In the genomic region with DNA sequence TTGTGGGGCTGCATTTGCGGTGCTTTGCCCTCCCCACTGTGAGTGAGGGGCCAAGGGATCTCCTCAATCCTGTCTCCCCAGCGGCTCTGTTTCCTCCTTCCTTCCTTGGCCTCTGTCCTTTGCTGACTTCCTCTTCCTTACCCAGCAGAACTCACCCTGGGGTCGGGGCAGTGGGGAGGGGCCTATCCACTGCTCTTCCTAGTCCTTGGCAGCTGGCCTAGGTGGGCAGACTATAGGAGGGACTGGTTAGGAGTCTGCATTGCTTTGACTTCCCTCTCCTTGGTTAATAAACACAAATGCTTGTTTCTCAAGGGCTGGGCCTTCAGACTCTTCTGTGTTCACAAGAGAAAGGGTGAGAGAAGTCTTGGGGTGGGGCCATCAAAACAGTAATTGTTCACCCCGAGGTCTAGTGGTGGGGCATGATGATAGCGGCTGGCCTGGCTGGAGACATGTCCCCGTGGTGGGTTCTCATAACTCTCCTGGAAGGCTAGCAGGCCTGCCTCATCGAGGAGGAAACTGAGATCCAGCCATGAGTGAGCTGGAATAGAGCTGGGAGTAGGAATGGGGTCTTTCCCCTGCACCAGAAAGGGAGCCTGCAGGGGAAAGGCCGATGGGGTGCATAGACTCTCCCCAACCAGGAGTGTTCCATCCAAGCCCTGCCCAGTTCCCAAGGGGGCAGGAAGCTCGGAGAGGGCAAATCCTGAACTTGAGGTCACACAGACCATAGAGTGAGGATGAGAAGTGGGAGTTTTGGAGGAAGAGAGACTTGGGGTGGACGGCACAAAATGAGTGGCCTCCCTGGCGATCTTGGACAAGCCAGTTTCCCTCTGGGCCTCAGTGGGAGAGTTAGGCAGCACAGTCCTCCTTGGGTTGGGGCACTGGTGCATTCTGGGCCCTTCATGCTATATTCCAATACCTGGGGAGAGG, we compare ENCODE assay signal across 10 cellular contexts. TPM values are rescaled to one million over a fixed set of nuclear protein-coding genes. Genes with fewer than 3 reads are reported as not detected.
DNase-seq lines count a peak whose midpoint lies in the region; ATAC-seq, FAIRE-seq and TF ChIP-seq lines count a peak whose summit lies in the region.
"Had no signal": no experiment of that assay in that cellular context is flagged by ENCODE, and none has a peak within 500 bp of the region (broad histone marks: within the 10 kb centered on the region; RNA-seq: fewer than 3 reads in every experiment).

No MANE protein-coding gene starts in this region.

- TF ChIP-seq CTCF in GM10266 (IDR thresholded peaks at IDR 0.05; ENCODE audit: control insufficient read depth, insufficient read depth, low read depth, missing control alignments) = no peak
- no peak for TF ChIP-seq CTCF in GM12878 (IDR thresholded peaks at IDR 0.05 in 2 of 3, conservative IDR thresholded peaks at IDR 0.05 in 1 of 3; ENCODE audit: control insufficient read depth in 2 of 3, extremely low read depth in 1 of 3, insufficient read depth in 1 of 3, low read depth in 3 of 3, low read length in 3 of 3)
- no peak for TF ChIP-seq CTCF in osteoblast (IDR thresholded peaks at IDR 0.05; ENCODE audit: extremely low read depth, low read depth, low read length)

- SMC1A ChIA-PET in GM12878 (lab: Charles Lee; ENCODE audit: uncharacterized antibody, unreplicated experiment) = interaction anchor here (0.6 to 1.4 kb wide), 2 partner anchors 26 to 40 kb away, joined by 3 read pairs; no protein-coding TSS in a partner anchor

- H3K4me3 ChIP-seq in GM12878 (peak overlapping the region; percentile 23; the same call in 1 of the 2 replicates), osteoblast (ENCODE audit: insufficient read depth, low read length) (no peak overlapping the region)

- TF ChIP-seq EP300 in GM12878 (IDR thresholded peaks at IDR 0.05; ENCODE audit: borderline replicate concordance in 1 of 2, control insufficient read depth in 1 of 2, low read depth in 2 of 2, low read length in 2 of 2) = no peak

- WGBS in GM12878 (ENCODE audit: insufficient coverage, insufficient replicate concordance, low lambda C conversion rate, missing lambda C conversion rate) = 54% methylated on average over 11 of the region's 11 CpGs

- H2AFZ ChIP-seq in GM12878 (ENCODE audit: control insufficient read depth, low read depth, low read length) (peak overlapping the region; percentile 61), osteoblast (ENCODE audit: low read length) (no peak overlapping the region)

- in situ Hi-C loops in GM12878 (cut with MboI) = no loop called here

- H3K36me3 ChIP-seq in GM12878 (ENCODE audit: control insufficient read depth in 2 of 2, insufficient read depth in 2 of 2, low read length in 1 of 2) (peaks cover 0 to 5% of the 10 kb centered on the region in 2 experiments; a peak in 2 of 4 replicates), osteoblast (ENCODE audit: insufficient read depth, low read length) (no peaks in the 10 kb centered on the region)

- ATAC-seq in GM12878 (no peak), GM21526 (IDR thresholded peaks at IDR 0.05; ENCODE audit: low FRiP score, unreplicated experiment) (no peak), GM18861 (IDR thresholded peaks at IDR 0.05; ENCODE audit: unreplicated experiment) (no peak)
- ATAC-seq: left lung had no signal

- BruUV-seq in GM12878 (replicated peaks; lab: Mats Ljungman, UMichigan) = no TSS peak

- H3K4me1 ChIP-seq in GM12878 (ENCODE audit: control insufficient read depth, insufficient read depth, low read length) (peaks cover 36% of the 10 kb centered on the region), osteoblast (ENCODE audit: insufficient read depth, low read length) (no peaks in the 10 kb centered on the region)

- POLR2A ChIA-PET in GM12878 (lab: Charles Lee) = interaction anchor here (2.0 kb wide), 1 partner anchor 13 kb away, joined by 8 read pairs; a partner anchor contains a TSS

- intact Hi-C loops in GM12878 (cut with micrococcal nuclease; ENCODE audit: unreplicated experiment) = no loop called here

- no peak for TF ChIP-seq RAD21 in GM12878 (IDR thresholded peaks at IDR 0.05; ENCODE audit: insufficient read depth, low read depth, low read length)

- H3K27ac ChIP-seq in GM12878 (ENCODE audit: control insufficient read depth, insufficient read depth) (peak overlapping the region; percentile 68), osteoblast (ENCODE audit: low read depth, low read length) (no peak overlapping the region)

- CTCF ChIA-PET in GM12878 (lab: Yijun Ruan, JAX) = interaction anchor here (0.8 to 1.2 kb wide), 3 partner anchors 16 to 109 kb away, joined by 3 to 5 read pairs (median 3); no protein-coding TSS in a partner anchor

- H3K9me3 ChIP-seq in GM12878 (replicated peaks; ENCODE audit: control insufficient read depth, insufficient read depth, low read length) (no peaks in the 10 kb centered on the region), osteoblast (ENCODE audit: low read depth, low read length) (no peaks in the 10 kb centered on the region)
- H3K9me3 ChIP-seq: left lung had no signal

- H3K79me2 ChIP-seq in GM12878 (ENCODE audit: control insufficient read depth, insufficient read depth, low read length) (no peaks in the 10 kb centered on the region; the same call in 1 of the 2 replicates), osteoblast (ENCODE audit: insufficient read depth, low read length) (peaks cover 32% of the 10 kb centered on the region)

- DNase-seq in GM10266 (ENCODE audit: extremely low spot score) (peak; percentile 42), NAMALWA (ENCODE audit: low spot score) (peak; percentile 67), GM12878 (ENCODE audit: low read depth, low spot score) (no peak), osteoblast (ENCODE audit: insufficient read length, low spot score, missing footprints) (peak; percentile 79), DMS114 treated with DMSO at 0.1 percent for 48 hours (lab: John Stamatoyannopoulos, UW; ENCODE audit: unreplicated experiment) (no peak), kidney glomerular epithelial cell (lab: John Stamatoyannopoulos, UW) (no peak)

- H3K27me3 ChIP-seq in GM12878 (replicated peaks in 1 of 2; ENCODE audit: control insufficient read depth in 2 of 2, insufficient read depth in 2 of 2, low read length in 1 of 2) (no peaks in the 10 kb centered on the region), osteoblast (ENCODE audit: insufficient read depth, low read length) (no peaks in the 10 kb centered on the region)

- H3K9ac ChIP-seq in GM12878 (ENCODE audit: control insufficient read depth, insufficient read depth, low read length) = peak overlapping the region; percentile 37

- H3K4me2 ChIP-seq in GM12878 (ENCODE audit: control insufficient read depth, insufficient read depth) (peak overlapping the region; percentile 94), osteoblast (ENCODE audit: insufficient read depth, low read length) (no peak overlapping the region)

- H4K20me1 ChIP-seq in GM12878 (ENCODE audit: control insufficient read depth, insufficient read depth) (no peaks in the 10 kb centered on the region), osteoblast (ENCODE audit: insufficient read depth, low read length) (peaks cover 6% of the 10 kb centered on the region)

- no peak for TF ChIP-seq POLR2A in GM12878 (IDR thresholded peaks at IDR 0.05; ENCODE audit: low read depth, low read length)

- RAD21 ChIA-PET in GM12878 (lab: Charles Lee; ENCODE audit: unreplicated experiment) = interaction anchor here (0.5 to 2.0 kb wide), 5 partner anchors 11 to 1932 kb away, joined by 3 to 10 read pairs (median 4); a partner anchor contains a TSS

- FAIRE-seq in GM12878 (lab: Jason Lieb, UNC) = no peak
- FAIRE-seq: endometrium had no signal

TF ChIP-seq in GM12878, 131 proteins besides CTCF, POLR2A, EP300 and RAD21:
- TF ChIP-seq PAX8 (IDR thresholded peaks at IDR 0.05) (no peak), EED (IDR thresholded peaks at IDR 0.05; ENCODE audit: low read depth) (peak; percentile 32; the same call in 1 of the 2 replicates), STAT3 (IDR thresholded peaks at IDR 0.05; ENCODE audit: low read depth, low read length) (no peak)
TF ChIP-seq in GM12878: peak in this region for 1.

RNA-seq across cellular contexts. Expression of a gene that starts 12.7 kb away (rescaled TPM):
- 4.8 and 5.4 TPM in 2 replicates for total RNA-seq in GM12878 (2013; cell fraction: nucleolus; rRNA removed)
- total RNA-seq in GM12878 (2014; rRNA removed) = 6.7 and 8.0 TPM in 2 replicates
- total RNA-seq in GM12878 (2014; rRNA removed; fragmentation: Illumina TruSeq; extraction: Trizol) = 1.8 and 2.5 TPM in 2 replicates
- 14.8 and 15.9 TPM in 2 replicates for total RNA-seq in GM12878 (2021)
- 4.0 TPM for polyA plus RNA-seq in GM12878 (2011; ENCODE audit: low read depth)
- polyA plus RNA-seq in GM12878 (2011; rRNA removed) = 2.7 and 6.8 TPM in 2 replicates
- polyA plus RNA-seq in GM12878 (2011; cell fraction: cytosol; rRNA removed) = 8.8 and 10.7 TPM in 2 replicates
- polyA plus RNA-seq in GM12878 (2011; cell fraction: nucleus; rRNA removed) = 8.9 and 13.4 TPM in 2 replicates
- polyA plus RNA-seq in GM12878 (2012) = 8.4 and 10.9 TPM in 2 replicates
- 4.3 and 4.7 TPM in 2 replicates for polyA plus RNA-seq in GM12878 (2014; fragmentation: Illumina TruSeq; extraction: Trizol)
- 1 to 10 TPM; 1.1 to 2.4 TPM for polyA plus RNA-seq in GM12878 (2014; fragmentation: Nextera tagmentation; extraction: Ambion mirVana)
- polyA plus RNA-seq in GM12878 (2014; rRNA removed) = 12.8 and 13.5 TPM in 2 replicates
- polyA plus RNA-seq in GM12878 (2016; fragmentation: Nextera tagmentation; extraction: Ambion mirVana) = 10 to 100 TPM in 1 of 2 experiments, 1 to 10 TPM in 1; 8.8 to 11.5 TPM
- 2.8 and 6.3 TPM in 2 replicates for polyA minus RNA-seq in GM12878 (2011; rRNA and poly(A)+ RNA removed)
- polyA minus RNA-seq in GM12878 (2011; cell fraction: cytosol; rRNA and poly(A)+ RNA removed) = 3.8 and 4.9 TPM in 2 replicates
- polyA minus RNA-seq in GM12878 (2011; cell fraction: nucleus; rRNA and poly(A)+ RNA removed) = 2.1 and 4.8 TPM in 2 replicates
- 8.5 and 9.8 TPM in 2 replicates for total RNA-seq in osteoblast

Comparison
In these comparisons a context has a peak if more than half of its experiments do, and no peak if none do; other contexts are left out.
1. DNase-seq: peak in GM10266 (single experiment), NAMALWA (single experiment) and osteoblast (single experiment); none in GM12878 (single experiment), DMS114 treated with DMSO at 0.1 percent for 48 hours (single experiment) and kidney glomerular epithelial cell (single experiment).